ENCODE assay signal across 10 cellular contexts in genomic region chr11:62370743-62371440, GRCh38. TPM values are rescaled to one million over a fixed set of nuclear protein-coding genes. Genes with fewer than 3 reads are reported as not detected.
A peak's percentile ranks its signal among the peaks of the same experiment; 100 is the strongest.
DNase-seq lines count a peak whose midpoint lies in the region; ATAC-seq and TF ChIP-seq lines count a peak whose summit lies in the region.
"Had no signal": no experiment of that assay in that cellular context is flagged by ENCODE, and none has a peak within 500 bp of the region (broad histone marks: within the 10 kb centered on the region; RNA-seq: fewer than 3 reads in every experiment).

No MANE protein-coding gene starts in this region.

- H3K27me3 ChIP-seq in effector memory CD4-positive, alpha-beta T cell (replicated peaks; ENCODE audit: control insufficient read depth, insufficient read depth, low read length, poor library complexity, severe bottlenecking) = no peaks in the 10 kb centered on the region

- DNase-seq in GM12865 (ENCODE audit: low read depth) (peak; percentile 70), NCI-H1417 treated with DMSO at 0.1 percent for 48 hours (lab: John Stamatoyannopoulos, UW) (no peak)
- peak; percentile 55 for DNase-seq in activated CD8-positive, alpha-beta T cell treated with anti-CD3 and anti-CD28 coated beads for 36 hours
- DNase-seq in effector memory CD4-positive, alpha-beta T cell = peak; percentile 13 to 31 (median 18)
- peak; percentile 29 for DNase-seq in stimulated activated CD4-positive, alpha-beta T cell treated with anti-CD3 and anti-CD28 coated beads, Interleukin-4, amount 100 ng/mL, for 24 hours
- DNase-seq: DMS79 treated with DMSO at 0.1 percent for 48 hours had no signal

- no peaks in the 10 kb centered on the region for H3K36me3 Mint-ChIP-seq in activated CD8-positive, alpha-beta T cell treated with anti-CD3 and anti-CD28 coated beads for 36 hours (ENCODE audit: low read depth)

- peak; percentile 11 for TF ChIP-seq CTCF in GM12865 (IDR thresholded peaks at IDR 0.05; ENCODE audit: insufficient read depth, low read depth, low read length, missing control alignments)
- TF ChIP-seq CTCF in activated CD8-positive, alpha-beta T cell treated with anti-CD3 and anti-CD28 coated beads for 36 hours (IDR thresholded peaks at IDR 0.05) = no peak

- POLR2A ChIA-PET in activated CD8-positive, alpha-beta T cell treated with anti-CD3 and anti-CD28 coated beads for 36 hours (lab: Charles Lee) = no interaction called here

- no peaks in the 10 kb centered on the region for H3K27me3 Mint-ChIP-seq in activated CD8-positive, alpha-beta T cell treated with anti-CD3 and anti-CD28 coated beads for 36 hours

- no peaks in the 10 kb centered on the region for H3K36me3 ChIP-seq in effector memory CD4-positive, alpha-beta T cell (ENCODE audit: control insufficient read depth, insufficient read depth, low read length)

- peaks cover 11% of the 10 kb centered on the region for H3K4me1 Mint-ChIP-seq in activated CD8-positive, alpha-beta T cell treated with anti-CD3 and anti-CD28 coated beads for 36 hours (ENCODE audit: low read depth)

- no peaks in the 10 kb centered on the region for H3K4me1 ChIP-seq in effector memory CD4-positive, alpha-beta T cell (ENCODE audit: control insufficient read depth, insufficient read depth, low read length, poor library complexity, severe bottlenecking)

- ATAC-seq in activated CD8-positive, alpha-beta T cell treated with anti-CD3 and anti-CD28 coated beads for 36 hours = peak; percentile 89
- ATAC-seq in GM18870 (IDR thresholded peaks at IDR 0.05; ENCODE audit: unreplicated experiment) (no peak), HG03175 (IDR thresholded peaks at IDR 0.05; ENCODE audit: unreplicated experiment) (no peak), GM21360 (IDR thresholded peaks at IDR 0.05; ENCODE audit: unreplicated experiment) (no peak)

- peak overlapping the region; percentile 35 for H3K4me3 ChIP-seq in GM12865 (ENCODE audit: low read depth, low read length)
- H3K4me3 ChIP-seq in effector memory CD4-positive, alpha-beta T cell (ENCODE audit: insufficient read depth, low read depth, low read length, poor library complexity, severe bottlenecking) = no peak overlapping the region

- no peaks in the 10 kb centered on the region for H3K9me3 ChIP-seq in effector memory CD4-positive, alpha-beta T cell (ENCODE audit: control insufficient read depth, low read length)

- H3K27ac Mint-ChIP-seq in activated CD8-positive, alpha-beta T cell treated with anti-CD3 and anti-CD28 coated beads for 36 hours = peak overlapping the region; percentile 85

- CTCF ChIA-PET in activated CD8-positive, alpha-beta T cell treated with anti-CD3 and anti-CD28 coated beads for 36 hours (lab: Charles Lee) = no interaction called here

- intact Hi-C loops in activated CD8-positive, alpha-beta T cell treated with anti-CD3 and anti-CD28 coated beads for 36 hours (cut with micrococcal nuclease) = no loop called here

- H3K27ac ChIP-seq in effector memory CD4-positive, alpha-beta T cell (ENCODE audit: insufficient read depth, low read length, poor library complexity, severe bottlenecking) = no peak overlapping the region

- no peaks in the 10 kb centered on the region for H3K9me3 Mint-ChIP-seq in activated CD8-positive, alpha-beta T cell treated with anti-CD3 and anti-CD28 coated beads for 36 hours

- peak overlapping the region; percentile 32 for H3K4me3 Mint-ChIP-seq in activated CD8-positive, alpha-beta T cell treated with anti-CD3 and anti-CD28 coated beads for 36 hours

RNA-seq across cellular contexts. Expression of gene ASRGL1, which starts 33.6 kb away (rescaled TPM):
- total RNA-seq in activated CD8-positive, alpha-beta T cell treated with anti-CD3 and anti-CD28 coated beads for 36 hours = 1 to 10 TPM; 6.4 to 6.7 TPM

RNA-seq across cellular contexts. Expression of gene SCGB1A1, which starts 47.9 kb away (rescaled TPM):
- total RNA-seq in activated CD8-positive, alpha-beta T cell treated with anti-CD3 and anti-CD28 coated beads for 36 hours = not detected
- total RNA-seq: kidney epithelial cell had no signal
